Comparison of ENCODE assay signal across 9 cellular contexts in genomic region chr17:67434061-67434525, GRCh38. TPM values are rescaled to one million over a fixed set of nuclear protein-coding genes. Genes with fewer than 3 reads are reported as not detected.
DNase-seq lines count a peak whose midpoint lies in the region; ATAC-seq and TF ChIP-seq lines count a peak whose summit lies in the region.
"Had no signal": no experiment of that assay in that cellular context is flagged by ENCODE, and none has a peak within 500 bp of the region (broad histone marks: within the 10 kb centered on the region; RNA-seq: fewer than 3 reads in every experiment).

No MANE protein-coding gene starts in this region.

- no peaks in the 10 kb centered on the region for H3K36me3 Mint-ChIP-seq in activated naive CD8-positive, alpha-beta T cell

- DNase-seq in stimulated activated CD4-positive, alpha-beta T cell treated with anti-CD3 and anti-CD28 coated beads, Interleukin-15, amount 100 ng/mL, for 24 hours: peak; percentile 54
- DNase-seq in stimulated activated CD4-positive, alpha-beta T cell treated with anti-CD3 and anti-CD28 coated beads, Interleukin-12 subunit alpha, Interleukin-12 subunit beta, amount 100 ng/mL, for 4 hours: no peak
- DNase-seq in mucosa of descending colon (peak in 2 of 3 donors; percentile 43 to 65), DMS53 (lab: John Stamatoyannopoulos, UW) (no peak), RWPE1 (ENCODE audit: low spot score) (no peak)
- DNase-seq: MG63 had no signal

- CTCF ChIA-PET in RWPE1 (lab: Yijun Ruan, JAX): interaction anchor here (1.0 kb wide), 1 partner anchor 55 kb away, joined by 5 read pairs; no protein-coding TSS in a partner anchor

- no peaks in the 10 kb centered on the region for H3K9me3 ChIP-seq in mucosa of descending colon
- H3K9me3 ChIP-seq: MG63 had no signal

- H3K36me3 ChIP-seq in mucosa of descending colon (ENCODE audit: low read depth): no peaks in the 10 kb centered on the region
- H3K36me3 ChIP-seq: MG63 had no signal

- no peaks in the 10 kb centered on the region for H3K4me1 ChIP-seq in mucosa of descending colon (ENCODE audit: low read depth)

- H3K27me3 Mint-ChIP-seq in activated naive CD8-positive, alpha-beta T cell: no peaks in the 10 kb centered on the region

- POLR2A ChIA-PET in RWPE1 (lab: Yijun Ruan, JAX; ENCODE audit: low non-redundant PET): no interaction called here

- H3K9me3 Mint-ChIP-seq in activated naive CD8-positive, alpha-beta T cell (ENCODE audit: low read depth): no peaks in the 10 kb centered on the region

- peak overlapping the region; percentile 68 for H3K4me3 Mint-ChIP-seq in activated naive CD8-positive, alpha-beta T cell

- H3K27ac Mint-ChIP-seq in activated naive CD8-positive, alpha-beta T cell: peak overlapping the region; percentile 89

- intact Hi-C loops in mucosa of descending colon (cut with DNase I, micrococcal nuclease): no loop called here

- H3K4me1 Mint-ChIP-seq in activated naive CD8-positive, alpha-beta T cell (ENCODE audit: low read depth): peaks cover 86% of the 10 kb centered on the region

- no peak overlapping the region for H3K27ac ChIP-seq in RWPE1

- TF ChIP-seq CTCF in mucosa of descending colon (IDR thresholded peaks at IDR 0.05) (no peak), RWPE1 (conservative IDR thresholded peaks at IDR 0.05; ENCODE audit: low read depth) (no peak)

- ATAC-seq in mucosa of descending colon: peak; percentile 61
- no peak for ATAC-seq in GM21717 (IDR thresholded peaks at IDR 0.05; ENCODE audit: unreplicated experiment)
- ATAC-seq in HG03196 (IDR thresholded peaks at IDR 0.05; ENCODE audit: unreplicated experiment): no peak

- H3K4me3 ChIP-seq in mucosa of descending colon: no peak overlapping the region
- H3K4me3 ChIP-seq: MG63 had no signal

RNA-seq across cellular contexts. Expression of gene PITPNC1, which starts 57.0 kb away (rescaled TPM):
- 10 to 100 TPM; 10.7 to 11.4 (median 10.9) TPM for total RNA-seq in mucosa of descending colon

Comparison
In these comparisons a context has a peak if more than half of its experiments do, and no peak if none do; other contexts are left out.
1. DNase-seq: peak in stimulated activated CD4-positive, alpha-beta T cell treated with anti-CD3 and anti-CD28 coated beads, Interleukin-15, amount 100 ng/mL, for 24 hours (single experiment) and mucosa of descending colon (2 of 3); none in stimulated activated CD4-positive, alpha-beta T cell treated with anti-CD3 and anti-CD28 coated beads, Interleukin-12 subunit alpha, Interleukin-12 subunit beta, amount 100 ng/mL, for 4 hours (single experiment), DMS53 (single experiment) and RWPE1 (single experiment).